9 cellular contexts compared by ENCODE assay signal in genomic region chr1:177256153-177256814, GRCh38.
DNase-seq lines count a peak whose midpoint lies in the region; ATAC-seq and TF ChIP-seq lines count a peak whose summit lies in the region.
"Had no signal": no experiment of that assay in that cellular context is flagged by ENCODE, and none has a peak within 500 bp of the region (broad histone marks: within the 10 kb centered on the region; RNA-seq: fewer than 3 reads in every experiment).

No MANE protein-coding gene starts in this region.

- TF ChIP-seq CTCF in body of pancreas (IDR thresholded peaks at IDR 0.05) (peak; percentile 31 to 78 (median 65)), thyroid gland (IDR thresholded peaks at IDR 0.05) (peak in 5 of 6 experiments; percentile 9 to 47 (median 22))

- peak; percentile 7 for DNase-seq in CD1c-positive myeloid dendritic cell (ENCODE audit: extremely low spot score)
- DNase-seq in NCI-H2107 (lab: John Stamatoyannopoulos, UW): peak; percentile 30
- peak; percentile 66 to 76 (median 72) for DNase-seq in body of pancreas
- peak; percentile 81 for DNase-seq in islet precursor cell
- peak; percentile 36 to 42 for DNase-seq in thyroid gland

- peaks cover 15% of the 10 kb centered on the region for H3K9me3 Mint-ChIP-seq in activated T-helper 17 cell treated with anti-CD3 and anti-CD28 coated beads, Interleukin-2, amount 50 U/mL, for 72 hours

- H3K27ac ChIP-seq in body of pancreas (no peak overlapping the region), thyroid gland (no peak overlapping the region)
- H3K27ac ChIP-seq: skin epidermis had no signal

- H3K9me3 ChIP-seq in body of pancreas: peaks cover 0 to 3% (median 0%) of the 10 kb centered on the region in 3 donors
- H3K9me3 ChIP-seq in thyroid gland: no peaks in the 10 kb centered on the region

- H3K4me3 ChIP-seq in body of pancreas: no peak overlapping the region
- H3K4me3 ChIP-seq in thyroid gland (replicated peaks in 1 of 3): no peak overlapping the region
- H3K4me3 ChIP-seq: skin epidermis had no signal

- ATAC-seq in GM19395 (IDR thresholded peaks at IDR 0.05; ENCODE audit: unreplicated experiment) (peak; percentile 76), body of pancreas (peak; percentile 87), GM21717 (IDR thresholded peaks at IDR 0.05; ENCODE audit: unreplicated experiment) (no peak)
- no peak for ATAC-seq in activated T-helper 17 cell treated with anti-CD3 and anti-CD28 coated beads, Interleukin-2, amount 50 U/mL, for 72 hours (replicated peaks)

- WGBS in body of pancreas, 2 donors: 29 to 35% methylated on average over 16 of the region's 16 CpGs
- WGBS in thyroid gland, 2 donors: 26 to 39% methylated on average over 16 of the region's 16 CpGs

- H3K27me3 Mint-ChIP-seq in activated T-helper 17 cell treated with anti-CD3 and anti-CD28 coated beads, Interleukin-2, amount 50 U/mL, for 72 hours: no peaks in the 10 kb centered on the region

- H3K36me3 Mint-ChIP-seq in activated T-helper 17 cell treated with anti-CD3 and anti-CD28 coated beads, Interleukin-2, amount 50 U/mL, for 72 hours (ENCODE audit: low read depth): no peaks in the 10 kb centered on the region

- H3K27me3 ChIP-seq in body of pancreas: no peaks in the 10 kb centered on the region
- no peaks in the 10 kb centered on the region for H3K27me3 ChIP-seq in thyroid gland

- no peaks in the 10 kb centered on the region for H3K4me1 Mint-ChIP-seq in activated T-helper 17 cell treated with anti-CD3 and anti-CD28 coated beads, Interleukin-2, amount 50 U/mL, for 72 hours

- no peak overlapping the region for H3K27ac Mint-ChIP-seq in activated T-helper 17 cell treated with anti-CD3 and anti-CD28 coated beads, Interleukin-2, amount 50 U/mL, for 72 hours

- TF ChIP-seq POLR2A in body of pancreas (IDR thresholded peaks at IDR 0.05) (no peak), thyroid gland (IDR thresholded peaks at IDR 0.05) (no peak)

- no peak overlapping the region for H3K4me3 Mint-ChIP-seq in activated T-helper 17 cell treated with anti-CD3 and anti-CD28 coated beads, Interleukin-2, amount 50 U/mL, for 72 hours

- intact Hi-C loops in body of pancreas (cut with DNase I) (no loop called here), thyroid gland (cut with DNase I) (no loop called here)

- H3K4me1 ChIP-seq in body of pancreas (peaks cover 7% of the 10 kb centered on the region), thyroid gland (peaks cover 0 to 15% of the 10 kb centered on the region in 2 donors)

- H3K36me3 ChIP-seq in body of pancreas (replicated peaks in 1 of 2; ENCODE audit: insufficient read depth in 1 of 2, low read depth in 2 of 2): no peaks in the 10 kb centered on the region
- H3K36me3 ChIP-seq in thyroid gland: no peaks in the 10 kb centered on the region

Comparison
In these comparisons a context has a peak if more than half of its experiments do, and no peak if none do; other contexts are left out.
1. DNase-seq: peak in every context shown above with its lines; median percentile 81 in islet precursor cell; 72 in body of pancreas; 39 in thyroid gland; 30 in NCI-H2107; 7 in CD1c-positive myeloid dendritic cell.
2. ATAC-seq: peak in GM19395 (single experiment) and body of pancreas (single experiment); none in GM21717 (single experiment) and activated T-helper 17 cell treated with anti-CD3 and anti-CD28 coated beads, Interleukin-2, amount 50 U/mL, for 72 hours (single experiment).